ENCODE assay signal across 8 cellular contexts in genomic region chr16:21950782-21951521, GRCh38. TPM values are rescaled to one million over a fixed set of nuclear protein-coding genes. Genes with fewer than 3 reads are reported as not detected.
DNase-seq lines count a peak whose midpoint lies in the region; ATAC-seq and TF ChIP-seq lines count a peak whose summit lies in the region.

No MANE protein-coding gene starts in this region.

- CTCF ChIA-PET in activated naive CD4-positive, alpha-beta T cell treated with anti-CD3 and anti-CD28 coated beads, Interleukin-2, amount 10 ng/mL, durations not matched to agents 7 days and 5 days (lab: Charles Lee) = interaction anchor here (0.7 to 1.2 kb wide), 7 partner anchors 9 to 237 kb away, joined by 3 to 17 read pairs (median 5); no protein-coding TSS in a partner anchor

- H3K4me3 ChIP-seq in adrenal gland = no peak overlapping the region
- no peak overlapping the region for H3K4me3 ChIP-seq in left lung

- H3K4me1 ChIP-seq in adrenal gland (replicated peaks in 1 of 2) = peaks cover 15 to 39% of the 10 kb centered on the region in 2 donors
- peaks cover 27 to 49% of the 10 kb centered on the region in 2 donors for H3K4me1 ChIP-seq in left lung

- H3K36me3 ChIP-seq in adrenal gland (replicated peaks in 1 of 2) (no peaks in the 10 kb centered on the region), left lung (peaks cover 0 to 2% of the 10 kb centered on the region in 2 donors)

- DNase-seq in activated naive CD4-positive, alpha-beta T cell treated with anti-CD3 and anti-CD28 coated beads, Interleukin-2, amount 10 ng/mL, durations not matched to agents 7 days and 5 days = peak; percentile 38
- DNase-seq in activated naive CD4-positive, alpha-beta T cell treated with anti-CD3 and anti-CD28 coated beads, Interleukin-2, amount 50 U/mL, for 72 hours (ENCODE audit: low spot score in 2 of 2) = no peak
- peak; percentile 19 for DNase-seq in MV-4-11 (lab: John Stamatoyannopoulos, UW)
- DNase-seq in adrenal gland = peak in 1 of 7 donors; percentile 12
- DNase-seq in left lung = no peak
- DNase-seq in NCI-H1092 treated with DMSO at 0.1 percent for 48 hours (lab: John Stamatoyannopoulos, UW) = no peak

- 68 to 72% (median 71%) methylated on average over 7 of the region's 7 CpGs for WGBS in adrenal gland, 4 donors

- peak overlapping the region; percentile 62 for H3K27ac Mint-ChIP-seq in activated naive CD4-positive, alpha-beta T cell treated with anti-CD3 and anti-CD28 coated beads, Interleukin-2, amount 10 ng/mL, durations not matched to agents 7 days and 5 days
- H3K27ac Mint-ChIP-seq in activated naive CD4-positive, alpha-beta T cell treated with anti-CD3 and anti-CD28 coated beads, Interleukin-2, amount 50 U/mL, for 72 hours = peak overlapping the region in 1 of 2 donors; percentile 12

- no peak for TF ChIP-seq POLR2A in adrenal gland (IDR thresholded peaks at IDR 0.05)

- intact Hi-C loops in adrenal gland (cut with DNase I) (no loop called here), left lung (cut with DNase I) (no loop called here)

- H3K9me3 ChIP-seq in adrenal gland (replicated peaks in 1 of 3) = no peaks in the 10 kb centered on the region
- no peaks in the 10 kb centered on the region for H3K9me3 ChIP-seq in left lung

- H3K36me3 Mint-ChIP-seq in activated naive CD4-positive, alpha-beta T cell treated with anti-CD3 and anti-CD28 coated beads, Interleukin-2, amount 10 ng/mL, durations not matched to agents 7 days and 5 days = peaks cover 19% of the 10 kb centered on the region
- H3K36me3 Mint-ChIP-seq in activated naive CD4-positive, alpha-beta T cell treated with anti-CD3 and anti-CD28 coated beads, Interleukin-2, amount 50 U/mL, for 72 hours = peaks cover 13% of the 10 kb centered on the region in 2 donors

- no peak overlapping the region for H3K27ac ChIP-seq in adrenal gland
- H3K27ac ChIP-seq in left lung = no peak overlapping the region

- ATAC-seq in activated naive CD4-positive, alpha-beta T cell treated with anti-CD3 and anti-CD28 coated beads, Interleukin-2, amount 50 U/mL, for 72 hours = no peak
- ATAC-seq in left lung (no peak), HG02884 (IDR thresholded peaks at IDR 0.05; ENCODE audit: unreplicated experiment) (no peak), HG03139 (IDR thresholded peaks at IDR 0.05; ENCODE audit: unreplicated experiment) (no peak)

- H3K4me1 Mint-ChIP-seq in activated naive CD4-positive, alpha-beta T cell treated with anti-CD3 and anti-CD28 coated beads, Interleukin-2, amount 10 ng/mL, durations not matched to agents 7 days and 5 days = peaks cover 61% of the 10 kb centered on the region

- H3K9me3 Mint-ChIP-seq in activated naive CD4-positive, alpha-beta T cell treated with anti-CD3 and anti-CD28 coated beads, Interleukin-2, amount 10 ng/mL, durations not matched to agents 7 days and 5 days = no peaks in the 10 kb centered on the region
- H3K9me3 Mint-ChIP-seq in activated naive CD4-positive, alpha-beta T cell treated with anti-CD3 and anti-CD28 coated beads, Interleukin-2, amount 50 U/mL, for 72 hours = no peaks in the 10 kb centered on the region

- peak in 5 of 6 experiments; percentile 16 to 45 (median 36) for TF ChIP-seq CTCF in adrenal gland (IDR thresholded peaks at IDR 0.05)
- peak; percentile 19 to 36 for TF ChIP-seq CTCF in left lung (IDR thresholded peaks at IDR 0.05)

- H3K27me3 ChIP-seq in adrenal gland = no peaks in the 10 kb centered on the region
- no peaks in the 10 kb centered on the region for H3K27me3 ChIP-seq in left lung

- no peaks in the 10 kb centered on the region for H3K27me3 Mint-ChIP-seq in activated naive CD4-positive, alpha-beta T cell treated with anti-CD3 and anti-CD28 coated beads, Interleukin-2, amount 10 ng/mL, durations not matched to agents 7 days and 5 days

- H3K4me3 Mint-ChIP-seq in activated naive CD4-positive, alpha-beta T cell treated with anti-CD3 and anti-CD28 coated beads, Interleukin-2, amount 10 ng/mL, durations not matched to agents 7 days and 5 days = peak overlapping the region; percentile 55

RNA-seq across cellular contexts. Expression of gene UQCRC2, which starts 2.2 kb away (rescaled TPM):
- 100 to 1,000 TPM; 327 to 329 TPM for total RNA-seq in activated naive CD4-positive, alpha-beta T cell treated with anti-CD3 and anti-CD28 coated beads, Interleukin-2, amount 50 U/mL, for 72 hours
- total RNA-seq in adrenal gland (100 to 1,000 TPM; 126 to 305 (median 216) TPM), left lung (100 to 1,000 TPM; 167 to 186 TPM)
- 100 to 1,000 TPM; 108 to 226 (median 130) TPM for polyA plus RNA-seq in adrenal gland

RNA-seq across cellular contexts. Expression of gene PDZD9, which starts 50.0 kb away (rescaled TPM):
- not detected for total RNA-seq in activated naive CD4-positive, alpha-beta T cell treated with anti-CD3 and anti-CD28 coated beads, Interleukin-2, amount 50 U/mL, for 72 hours
- total RNA-seq in adrenal gland (under 1 TPM in 1 of 8 donors, not detected in 7; 0.61 TPM), left lung (not detected)
- polyA plus RNA-seq in adrenal gland = not detected

RNA-seq across cellular contexts. Expression of gene MOSMO, which starts 57.0 kb away (rescaled TPM):
- total RNA-seq in activated naive CD4-positive, alpha-beta T cell treated with anti-CD3 and anti-CD28 coated beads, Interleukin-2, amount 50 U/mL, for 72 hours = 10 to 100 TPM in 1 of 2 donors, 1 to 10 TPM in 1; 9.2 to 11.8 TPM
- 10 to 100 TPM; 13.3 to 49.0 (median 26.2) TPM for total RNA-seq in adrenal gland
- polyA plus RNA-seq in adrenal gland = 10 to 100 TPM; 11.7 to 24.2 (median 18.0) TPM
- 10 to 100 TPM; 11.7 to 12.7 TPM for total RNA-seq in left lung

Comparison
In these comparisons a context has a peak if more than half of its experiments do, and no peak if none do; other contexts are left out.
1. DNase-seq: peak in activated naive CD4-positive, alpha-beta T cell treated with anti-CD3 and anti-CD28 coated beads, Interleukin-2, amount 10 ng/mL, durations not matched to agents 7 days and 5 days (single experiment) and MV-4-11 (single experiment); none in activated naive CD4-positive, alpha-beta T cell treated with anti-CD3 and anti-CD28 coated beads, Interleukin-2, amount 50 U/mL, for 72 hours (0 of 2), left lung (0 of 2) and NCI-H1092 treated with DMSO at 0.1 percent for 48 hours (single experiment).